In the genomic region with DNA sequence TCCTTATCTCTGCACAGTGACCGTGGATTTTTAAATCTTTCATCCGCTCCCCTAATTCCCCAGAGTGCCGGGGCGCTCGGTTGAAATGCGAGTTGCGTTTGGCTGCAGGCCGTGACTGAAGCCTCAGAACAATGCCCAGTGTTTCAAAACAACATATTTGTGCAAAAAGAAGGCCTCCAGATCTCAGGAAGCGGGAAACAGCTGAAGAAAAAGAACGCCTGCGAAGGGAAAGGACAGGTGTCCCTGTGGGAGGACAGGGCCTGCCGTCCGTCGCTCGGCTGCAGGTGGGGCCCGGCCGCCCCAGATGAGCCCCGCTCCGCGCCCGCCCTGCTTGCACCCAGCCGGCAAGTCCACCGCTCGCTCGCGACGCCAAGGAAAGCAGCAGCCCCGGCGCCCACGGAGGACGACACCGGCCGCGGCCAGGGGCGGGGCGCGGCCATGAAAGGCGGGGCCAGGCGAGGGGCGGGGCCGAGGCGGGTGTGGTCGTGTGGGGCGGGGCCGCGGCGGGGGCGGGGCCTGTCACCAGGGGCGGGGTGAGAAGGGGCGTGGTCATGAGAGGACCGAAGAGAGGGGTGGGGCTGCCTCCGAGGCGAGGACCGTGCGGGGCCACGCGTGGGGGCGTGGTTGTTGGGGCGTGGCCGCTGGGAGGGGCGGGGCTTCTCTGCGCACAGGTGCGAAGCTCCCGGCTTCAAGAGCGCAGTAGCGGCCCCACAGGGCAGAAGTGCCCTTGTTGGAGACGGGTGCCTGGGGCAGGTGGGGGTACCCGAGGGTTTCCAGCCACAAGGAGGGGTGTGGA, we compare ENCODE assay signal across 8 cellular contexts. TPM values are rescaled to one million over a fixed set of nuclear protein-coding genes. Genes with fewer than 3 reads are reported as not detected.
DNase-seq lines count a peak whose midpoint lies in the region; ATAC-seq and TF ChIP-seq lines count a peak whose summit lies in the region.

No MANE protein-coding gene starts in this region.

- intact Hi-C loops in breast epithelium (cut with DNase I; ENCODE audit: low total_unique reads), result no loop called here

- ATAC-seq in GM18873 (IDR thresholded peaks at IDR 0.05; ENCODE audit: low FRiP score, unreplicated experiment) (no peak), GM18870 (IDR thresholded peaks at IDR 0.05; ENCODE audit: unreplicated experiment) (no peak)

- H3K27ac ChIP-seq in ACC112 (ENCODE audit: low read depth, low read length), result no peak overlapping the region
- no peak overlapping the region for H3K27ac ChIP-seq in breast epithelium

- DNase-seq in HAP-1 (ENCODE audit: low spot score in 2 of 2), result peak; percentile 36 to 90
- peak; percentile 27 to 43 (median 36) for DNase-seq in activated CD4-positive, CD25-positive, alpha-beta regulatory T cell (lab: John Stamatoyannopoulos, UW)
- peak; percentile 46 to 72 for DNase-seq in breast epithelium (ENCODE audit: low spot score in 2 of 2)
- DNase-seq in iris pigment epithelial cell (ENCODE audit: low read depth), result peak; percentile 64
- peak; percentile 7 to 60 (median 49) for DNase-seq in stimulated activated CD4-positive, alpha-beta T cell treated with anti-CD3 and anti-CD28 coated beads, Interleukin-1b, Interleukin-23, amount 100 ng/mL, for 24 hours (ENCODE audit: low read depth in 4 of 4, low spot score in 1 of 4)

- no peak for TF ChIP-seq CTCF in breast epithelium (IDR thresholded peaks at IDR 0.05)

- H2AFZ ChIP-seq in ACC112 (ENCODE audit: low read length, unreplicated experiment), result peak overlapping the region; percentile 44

- peaks cover 16% of the 10 kb centered on the region for H3K4me1 ChIP-seq in ACC112 (ENCODE audit: control insufficient read depth, insufficient read depth, low read length, unreplicated experiment)
- H3K4me1 ChIP-seq in HAP-1, result peaks cover 7% of the 10 kb centered on the region; the same call in 1 of the 2 replicates
- peaks cover 4 to 15% of the 10 kb centered on the region in 2 donors for H3K4me1 ChIP-seq in breast epithelium

- H3K79me2 ChIP-seq in ACC112 (ENCODE audit: control insufficient read depth, insufficient read depth, low read length, unreplicated experiment), result no peaks in the 10 kb centered on the region

- H3K9me3 ChIP-seq in HAP-1 (no peaks in the 10 kb centered on the region), breast epithelium (no peaks in the 10 kb centered on the region)

- peak overlapping the region; percentile 69 for H3K4me3 ChIP-seq in ACC112 (ENCODE audit: low read depth, low read length)
- peak overlapping the region; percentile 41 for H3K4me3 ChIP-seq in HAP-1
- peak overlapping the region; percentile 37 to 69 (median 46) for H3K4me3 ChIP-seq in breast epithelium

- peaks cover 14% of the 10 kb centered on the region for H3K27me3 ChIP-seq in ACC112 (ENCODE audit: insufficient read depth, low read length)
- H3K27me3 ChIP-seq in HAP-1 (ENCODE audit: low read depth), result no peaks in the 10 kb centered on the region
- H3K27me3 ChIP-seq in breast epithelium, result no peaks in the 10 kb centered on the region

- H3K36me3 ChIP-seq in ACC112 (ENCODE audit: insufficient read depth, low read length) (no peaks in the 10 kb centered on the region), HAP-1 (replicated peaks) (no peaks in the 10 kb centered on the region), breast epithelium (no peaks in the 10 kb centered on the region)

- no peak for TF ChIP-seq POLR2A in breast epithelium (IDR thresholded peaks at IDR 0.05)

- in situ Hi-C loops in HAP-1 (cut with MboI; ENCODE audit: low sequenced_read_pairs), result no loop called here

RNA-seq across cellular contexts. Expression of gene BOK, which starts 17.6 kb away (rescaled TPM):
- 10 to 100 TPM; 32.2 to 77.6 (median 40.3) TPM for total RNA-seq in breast epithelium

RNA-seq across cellular contexts. Expression of gene STK25, which starts 32.6 kb away (rescaled TPM):
- total RNA-seq in breast epithelium, result 100 to 1,000 TPM; 102 to 139 (median 126) TPM
